In genomic region chr14:103676881-103677675, GRCh38 we compare ENCODE assay signal across 1 cellular context.
A peak's percentile ranks its signal among the peaks of the same experiment; 100 is the strongest.
TF ChIP-seq lines count a peak whose summit lies in the region.

No MANE protein-coding gene starts in this region.

TF ChIP-seq in HepG2, 621 proteins besides CTCF, POLR2A, EP300 and RAD21:
- TF ChIP-seq ZNF644 (CRISPR knock-in tag; IDR thresholded peaks at IDR 0.05; ENCODE audit: low read depth) (no peak), RBM22 (optimal IDR thresholded peaks at IDR 0.05; ENCODE audit: low read length) (peak; percentile 40)
